Comparison of ENCODE assay signal across 8 cellular contexts in genomic region chr9:120348951-120349429, GRCh38.
DNase-seq lines count a peak whose midpoint lies in the region; ATAC-seq and TF ChIP-seq lines count a peak whose summit lies in the region.

No MANE protein-coding gene starts in this region.

- H3K4me1 Mint-ChIP-seq in activated T-helper 17 cell treated with anti-CD3 and anti-CD28 coated beads, Interleukin-2, amount 50 U/mL, for 72 hours = no peaks in the 10 kb centered on the region
- peaks cover 4% of the 10 kb centered on the region for H3K4me1 Mint-ChIP-seq in activated naive CD4-positive, alpha-beta T cell treated with anti-CD3 and anti-CD28 coated beads, Interleukin-2, amount 10 ng/mL, durations not matched to agents 7 days and 5 days

- no peak overlapping the region for H3K27ac ChIP-seq in AG04450 (ENCODE audit: low read depth, low read length)

- DNase-seq in AG04450 (ENCODE audit: low read depth, low spot score) (no peak), NCI-H1092 treated with DMSO at 0.1 percent for 48 hours (lab: John Stamatoyannopoulos, UW) (peak; percentile 54), hypothalamus (lab: John Stamatoyannopoulos, UW) (peak in 27 of 51 donors; percentile 1 to 43 (median 10)), NCI-H128 (lab: John Stamatoyannopoulos, UW; ENCODE audit: unreplicated experiment) (no peak)
- DNase-seq in stimulated activated CD8-positive, alpha-beta memory T cell treated with anti-CD3 and anti-CD28 coated beads, Interleukin-4, amount 100 ng/mL, for 48 hours = peak; percentile 40
- no peak for DNase-seq in activated naive CD4-positive, alpha-beta T cell treated with anti-CD3 and anti-CD28 coated beads, Interleukin-2, amount 10 ng/mL, durations not matched to agents 7 days and 5 days

- no peaks in the 10 kb centered on the region for H3K36me3 Mint-ChIP-seq in activated T-helper 17 cell treated with anti-CD3 and anti-CD28 coated beads, Interleukin-2, amount 50 U/mL, for 72 hours (ENCODE audit: low read depth)
- no peaks in the 10 kb centered on the region for H3K36me3 Mint-ChIP-seq in activated naive CD4-positive, alpha-beta T cell treated with anti-CD3 and anti-CD28 coated beads, Interleukin-2, amount 10 ng/mL, durations not matched to agents 7 days and 5 days

- H3K4me3 Mint-ChIP-seq in activated T-helper 17 cell treated with anti-CD3 and anti-CD28 coated beads, Interleukin-2, amount 50 U/mL, for 72 hours = no peak overlapping the region
- H3K4me3 Mint-ChIP-seq in activated naive CD4-positive, alpha-beta T cell treated with anti-CD3 and anti-CD28 coated beads, Interleukin-2, amount 10 ng/mL, durations not matched to agents 7 days and 5 days = no peak overlapping the region

- peaks cover 4% of the 10 kb centered on the region for H3K27me3 Mint-ChIP-seq in activated T-helper 17 cell treated with anti-CD3 and anti-CD28 coated beads, Interleukin-2, amount 50 U/mL, for 72 hours
- H3K27me3 Mint-ChIP-seq in activated naive CD4-positive, alpha-beta T cell treated with anti-CD3 and anti-CD28 coated beads, Interleukin-2, amount 10 ng/mL, durations not matched to agents 7 days and 5 days = peaks cover 38% of the 10 kb centered on the region

- no peaks in the 10 kb centered on the region for H3K9me3 ChIP-seq in AG04450 (ENCODE audit: control insufficient read depth, insufficient read depth, low read length)

- CTCF ChIA-PET in AG04450 (lab: Charles Lee) = interaction anchor here (0.6 to 1.8 kb wide), 8 partner anchors 9 to 1892 kb away, joined by 3 to 9 read pairs (median 4); no protein-coding TSS in a partner anchor
- CTCF ChIA-PET in activated naive CD4-positive, alpha-beta T cell treated with anti-CD3 and anti-CD28 coated beads, Interleukin-2, amount 10 ng/mL, durations not matched to agents 7 days and 5 days (lab: Charles Lee) = interaction anchor here (0.7 to 1.4 kb wide), 2 partner anchors 18 to 129 kb away, joined by 3 read pairs; no protein-coding TSS in a partner anchor

- H3K9me3 Mint-ChIP-seq in activated T-helper 17 cell treated with anti-CD3 and anti-CD28 coated beads, Interleukin-2, amount 50 U/mL, for 72 hours = no peaks in the 10 kb centered on the region
- no peaks in the 10 kb centered on the region for H3K9me3 Mint-ChIP-seq in activated naive CD4-positive, alpha-beta T cell treated with anti-CD3 and anti-CD28 coated beads, Interleukin-2, amount 10 ng/mL, durations not matched to agents 7 days and 5 days

- ATAC-seq in activated T-helper 17 cell treated with anti-CD3 and anti-CD28 coated beads, Interleukin-2, amount 50 U/mL, for 72 hours (replicated peaks) = peak; percentile 26

- TF ChIP-seq CTCF in AG04450 (IDR thresholded peaks at IDR 0.05; ENCODE audit: low read depth, low read length) (peak; percentile 70), GM12873 (IDR thresholded peaks at IDR 0.05; ENCODE audit: insufficient read depth, low read depth, low read length, missing control alignments) (peak; percentile 65)

- H3K4me3 ChIP-seq in AG04450 (ENCODE audit: low read depth, low read length) = no peak overlapping the region

- no peaks in the 10 kb centered on the region for H3K27me3 ChIP-seq in AG04450 (ENCODE audit: control insufficient read depth, insufficient read depth, low read length)

- POLR2A ChIA-PET in AG04450 (lab: Yijun Ruan, JAX) = no interaction called here

- H3K27ac Mint-ChIP-seq in activated T-helper 17 cell treated with anti-CD3 and anti-CD28 coated beads, Interleukin-2, amount 50 U/mL, for 72 hours = no peak overlapping the region
- H3K27ac Mint-ChIP-seq in activated naive CD4-positive, alpha-beta T cell treated with anti-CD3 and anti-CD28 coated beads, Interleukin-2, amount 10 ng/mL, durations not matched to agents 7 days and 5 days = no peak overlapping the region

Comparison
In these comparisons a context has a peak if more than half of its experiments do, and no peak if none do; other contexts are left out.
1. DNase-seq: peak in NCI-H1092 treated with DMSO at 0.1 percent for 48 hours (single experiment), hypothalamus (27 of 51) and stimulated activated CD8-positive, alpha-beta memory T cell treated with anti-CD3 and anti-CD28 coated beads, Interleukin-4, amount 100 ng/mL, for 48 hours (single experiment); none in AG04450 (single experiment), activated naive CD4-positive, alpha-beta T cell treated with anti-CD3 and anti-CD28 coated beads, Interleukin-2, amount 10 ng/mL, durations not matched to agents 7 days and 5 days (single experiment) and NCI-H128 (single experiment).